ENCODE assay signal across 28 cellular contexts in genomic region chr3:112187300-112187699, GRCh38.
"Had no signal": no experiment of that assay in that cellular context is flagged by ENCODE, and none has a peak within 500 bp of the region (broad histone marks: within the 10 kb centered on the region; RNA-seq: fewer than 3 reads in every experiment).

No MANE protein-coding gene starts in this region.

- H3K4me2 ChIP-seq: PC-9 had no signal

- ATAC-seq: activated CD8-positive, alpha-beta T cell treated with anti-CD3 and anti-CD28 coated beads for 36 hours; activated T-cell treated with anti-CD3 and anti-CD28 coated beads, Interleukin-2, amount 50 U/mL, for 72 hours; activated T-helper 17 cell treated with anti-CD3 and anti-CD28 coated beads, Interleukin-2, amount 50 U/mL, for 72 hours had no signal

- H3K27ac ChIP-seq: brain microvascular endothelial cell, PC-9, WERI-Rb-1 had no signal

- H3K36me3 ChIP-seq: brain microvascular endothelial cell, WERI-Rb-1 had no signal

- DNase-seq: activated CD4-positive, alpha-beta T cell treated with anti-CD3 and anti-CD28 coated beads, Interleukin-2, amount 10 ng/mL, durations not matched to agents 24 days and 14 days; activated CD4-positive, alpha-beta T cell treated with anti-CD3 and anti-CD28 coated beads, Interleukin-2, amount 50 U/mL, for 4 hours; activated CD8-positive, alpha-beta T cell treated with anti-CD3 and anti-CD28 coated beads for 36 hours; activated effector memory CD4-positive, alpha-beta T cell treated with anti-CD3 and anti-CD28 coated beads, Interleukin-2, amount 50 U/mL, for 16 hours; activated naive CD4-positive, alpha-beta T cell; activated naive CD4-positive, alpha-beta T cell treated with anti-CD3 and anti-CD28 coated beads, Interleukin-2, amount 50 U/mL, for 16 hours; activated naive CD8-positive, alpha-beta T cell treated with anti-CD3 and anti-CD28 coated beads for 36 hours; activated T-cell treated with anti-CD3 and anti-CD28 coated beads, Interleukin-2, amount 50 U/mL, for 1 hour; activated T-cell treated with anti-CD3 and anti-CD28 coated beads, Interleukin-2, amount 50 U/mL, for 72 hours; amniotic stem cell; aorta; brain microvascular endothelial cell; central memory CD4-positive, alpha-beta T cell; NCI-H1092 treated with DMSO at 0.1 percent for 48 hours; NCI-H1436; NCI-H1694; NCI-H2081 treated with DMSO at 0.1 percent for 48 hours; NCI-H510A; NCI-H526; NCI-H748 treated with DMSO at 0.1 percent for 48 hours; PC-9; Right ventricle myocardium superior; SW 1271; T-helper 1 cell; T-helper 2 cell; T-helper 9 cell; WERI-Rb-1 had no signal

- H2AFZ ChIP-seq: PC-9 had no signal

- H3K27me3 ChIP-seq: brain microvascular endothelial cell had no signal

- H3K4me3 ChIP-seq: PC-9 had no signal
